8 cellular contexts compared by ENCODE assay signal in the genomic region with DNA sequence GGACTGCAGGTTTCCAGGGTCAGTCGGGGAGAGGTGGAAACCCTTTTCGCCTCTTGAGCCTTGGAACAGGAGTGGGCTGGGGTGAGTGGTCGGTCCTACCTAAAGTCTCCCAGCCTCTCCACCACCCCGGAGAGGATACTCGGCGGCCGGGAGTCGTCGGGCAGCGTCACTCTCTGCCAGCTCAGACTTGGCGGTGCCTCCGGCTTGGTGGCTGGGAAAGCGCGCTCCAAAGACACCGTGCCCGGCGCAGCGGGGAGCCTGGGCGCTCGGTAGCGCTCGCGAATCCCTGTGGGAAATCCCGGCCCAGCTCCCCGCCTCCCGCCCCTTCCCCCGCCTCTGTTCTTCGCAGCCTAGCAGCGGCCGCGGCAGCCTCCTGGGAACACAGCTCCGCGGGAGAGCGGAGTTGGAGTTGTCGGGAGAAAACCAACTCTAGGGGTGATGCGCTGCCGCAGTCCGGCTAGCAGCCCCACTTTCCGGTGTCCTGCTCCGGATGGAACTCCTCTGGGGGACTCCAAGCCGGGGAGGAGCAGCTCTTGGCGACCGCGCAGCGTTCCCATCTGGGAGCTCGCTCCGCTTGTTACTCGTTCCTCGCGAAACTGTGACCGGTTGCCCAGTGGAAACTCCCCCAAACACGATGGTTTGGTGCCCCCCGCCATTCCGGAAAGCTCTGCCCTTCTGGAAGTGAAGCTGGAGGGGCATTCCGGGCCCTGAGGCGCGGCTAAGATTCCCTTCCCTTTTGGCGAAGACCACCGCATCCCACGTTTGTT. TPM values are rescaled to one million over a fixed set of nuclear protein-coding genes. Genes with fewer than 3 reads are reported as not detected.
DNase-seq lines count a peak whose midpoint lies in the region; ATAC-seq, FAIRE-seq and TF ChIP-seq lines count a peak whose summit lies in the region.

No MANE protein-coding gene starts in this region.

- in situ Hi-C loops in KBM-7 (cut with MboI; ENCODE audit: low pct_unique_long_range_greater_than_20kb, low sequenced_read_pairs), result no loop called here

- H2BK120ac ChIP-seq in H1 (replicated peaks; ENCODE audit: low read depth, low read length), result no peak overlapping the region

- no peak overlapping the region for H3K14ac ChIP-seq in H1 (ENCODE audit: insufficient read length)

- no peak for TF ChIP-seq RAD21 in H1 (IDR thresholded peaks at IDR 0.05 in 1 of 2, conservative IDR thresholded peaks at IDR 0.05 in 1 of 2; ENCODE audit: low read depth in 2 of 2, low read length in 2 of 2)

- CTCF ChIA-PET in H1 (lab: Charles Lee; ENCODE audit: partially characterized antibody), result interaction anchor here (0.6 to 9.0 kb wide), 18 partner anchors 10 to 708 kb away, joined by 3 to 84 read pairs (median 6); no protein-coding TSS in a partner anchor

- TF ChIP-seq EP300 in H1 (IDR thresholded peaks at IDR 0.05; ENCODE audit: borderline replicate concordance in 1 of 2, low read depth in 2 of 2, low read length in 2 of 2), result no peak

- no peaks in the 10 kb centered on the region for H3K9me3 ChIP-seq in H1 (ENCODE audit: insufficient read depth in 2 of 2, low read depth in 1 of 2, low read length in 1 of 2)

- no peak overlapping the region for H2BK20ac ChIP-seq in H1 (ENCODE audit: low read length)

- H4K91ac ChIP-seq in H1 (replicated peaks; ENCODE audit: insufficient read length, low read length), result no peak overlapping the region

- H3K79me2 ChIP-seq in H1 (ENCODE audit: control insufficient read depth in 1 of 2, insufficient read depth in 2 of 2, low read length in 2 of 2), result no peaks in the 10 kb centered on the region

- H2BK15ac ChIP-seq in H1 (ENCODE audit: low read length), result no peak overlapping the region

- H2BK12ac ChIP-seq in H1 (ENCODE audit: low read depth, low read length), result 0 out of 2 replicates have a peak overlapping the region, but pooled peaks have one; percentile 77

- peak overlapping the region; percentile 46 to 73 (median 67) for H3K4me3 ChIP-seq in H1 (ENCODE audit: extremely low read depth in 1 of 4, insufficient read depth in 2 of 4, low read depth in 3 of 4, low read length in 4 of 4)

- H3K27me3 ChIP-seq in H1 (replicated peaks in 1 of 4; ENCODE audit: control insufficient read depth in 3 of 4, extremely low read depth in 1 of 4, insufficient read depth in 3 of 4, low read length in 3 of 4), result peaks cover 14 to 42% (median 33%) of the 10 kb centered on the region in 4 experiments

- no peak overlapping the region for H3K4ac ChIP-seq in H1 (replicated peaks; ENCODE audit: insufficient read length, low read depth, low read length)

- H4K8ac ChIP-seq in H1 (ENCODE audit: extremely low read depth, insufficient read depth, low read length), result peak overlapping the region; percentile 71; the same call in 1 of the 2 replicates

- H3K79me1 ChIP-seq in H1 (ENCODE audit: low read depth, low read length), result no peaks in the 10 kb centered on the region; the same call in 1 of the 2 replicates

- H4K20me1 ChIP-seq in H1 (replicated peaks in 1 of 2; ENCODE audit: control insufficient read depth in 1 of 2, insufficient read depth in 2 of 2, low read length in 2 of 2), result peaks cover 1 to 2% of the 10 kb centered on the region in 2 experiments

- H2AFZ ChIP-seq in H1 (ENCODE audit: low read length), result peak overlapping the region; percentile 74; the same call in 1 of the 2 replicates

- no peak for FAIRE-seq in H1 (lab: Jason Lieb, UNC)

- peak overlapping the region; percentile 85 to 99 for H3K4me2 ChIP-seq in H1 (ENCODE audit: insufficient read depth in 1 of 2, low read depth in 2 of 2, low read length in 2 of 2)

- no peak overlapping the region for H3K23ac ChIP-seq in H1 (ENCODE audit: insufficient read length)

- H4K5ac ChIP-seq in H1 (ENCODE audit: insufficient read length, low read depth, low read length), result no peak overlapping the region

- WGBS in H1 (ENCODE audit: extremely low coverage in 1 of 2, insufficient coverage in 1 of 2, insufficient read length in 1 of 2, insufficient replicate concordance in 2 of 2, low coverage in 1 of 2, low lambda C conversion rate in 2 of 2, missing lambda C conversion rate in 1 of 2), 2 experiments, result 2% methylated on average over 45 of the region's 60 CpGs; no CpG with 5 or more reads in 1 of the 2 experiments

- H2AK5ac ChIP-seq in H1 (ENCODE audit: low read depth, low read length), result no peak overlapping the region

- H3K9ac ChIP-seq in H1 (replicated peaks in 1 of 4; ENCODE audit: extremely low read depth in 1 of 4, low read depth in 3 of 4, low read length in 3 of 4), result peak overlapping the region in 3 of 4 experiments; percentile 21 to 49 (median 35); a peak in 5 of 7 replicates

- peaks cover 3 to 17% (median 12%) of the 10 kb centered on the region in 4 experiments; a peak in 6 of 7 replicates for H3K4me1 ChIP-seq in H1 (replicated peaks in 1 of 4; ENCODE audit: control insufficient read depth in 3 of 4, insufficient read depth in 4 of 4, low read length in 3 of 4)

- POLR2A ChIA-PET in H1 (lab: Charles Lee; ENCODE audit: partially characterized antibody), result interaction anchor here (0.6 to 2.1 kb wide), 3 partner anchors 8 to 14 kb away, joined by 3 to 7 read pairs (median 6); no protein-coding TSS in a partner anchor

- H2BK5ac ChIP-seq in H1 (ENCODE audit: low read depth, low read length), result no peak overlapping the region

- no peaks in the 10 kb centered on the region; a peak in 1 of 8 replicates for H3K36me3 ChIP-seq in H1 (ENCODE audit: control insufficient read depth in 2 of 4, insufficient read depth in 4 of 4, low read length in 3 of 4)

- no peak overlapping the region for H3K27ac ChIP-seq in H1 (ENCODE audit: low read depth, low read length)

- DNase-seq in COR-L47 (lab: John Stamatoyannopoulos, UW) (peak; percentile 81), NCI-H1105 treated with DMSO at 0.1 percent for 48 hours (lab: John Stamatoyannopoulos, UW) (peak; percentile 65), H1 (ENCODE audit: low read depth in 1 of 2, low spot score in 2 of 2) (peak in 1 of 2 experiments; percentile 71), occipital lobe (lab: John Stamatoyannopoulos, UW) (peak; percentile 58), GM20000 (ENCODE audit: low spot score) (no peak), KBM-7 (no peak), SW480 (ENCODE audit: low spot score) (no peak)

- peaks cover 19% of the 10 kb centered on the region; the same call in 1 of the 2 replicates for H3K23me2 ChIP-seq in H1 (ENCODE audit: low read depth, low read length)

- TF ChIP-seq POLR2A in H1 (IDR thresholded peaks at IDR 0.05; ENCODE audit: control extremely low read depth in 1 of 2, low read depth in 2 of 2, low read length in 2 of 2), result no peak

- H3K56ac ChIP-seq in H1 (replicated peaks; ENCODE audit: insufficient read length, low read depth, low read length), result no peak overlapping the region

- ATAC-seq in HG03432 (IDR thresholded peaks at IDR 0.05; ENCODE audit: unreplicated experiment), result no peak

- peak overlapping the region; percentile 48 for H3K18ac ChIP-seq in H1 (ENCODE audit: extremely low read depth, low read length)

- TF ChIP-seq CTCF in H1 (IDR thresholded peaks at IDR 0.05; ENCODE audit: control extremely low read depth in 1 of 3, insufficient read depth in 1 of 3, low read depth in 1 of 3, low read length in 3 of 3) (no peak), GM20000 (IDR thresholded peaks at IDR 0.05; ENCODE audit: extremely low read depth, missing control alignments) (no peak)

TF ChIP-seq in H1, 55 proteins besides CTCF, POLR2A, EP300 and RAD21:
- TF ChIP-seq EZH2 (IDR thresholded peaks at IDR 0.05; ENCODE audit: low read depth, low read length, severe bottlenecking) (peak; percentile 75), CBX5 (IDR thresholded peaks at IDR 0.05; ENCODE audit: low read depth, low read length) (no peak), SUZ12 (IDR thresholded peaks at IDR 0.05; ENCODE audit: low read length) (peak; percentile 68; the same call in 1 of the 2 replicates), CTBP2 (IDR thresholded peaks at IDR 0.05; ENCODE audit: borderline replicate concordance, insufficient read depth, insufficient read length, low read length) (peak; percentile 53), JUND (IDR thresholded peaks at IDR 0.05; ENCODE audit: low read length) (no peak), CHD2 (IDR thresholded peaks at IDR 0.05; ENCODE audit: low read length) (no peak), TAF7 (optimal IDR thresholded peaks at IDR 0.05; ENCODE audit: borderline replicate concordance, low read depth, low read length) (no peak), SP4 (IDR thresholded peaks at IDR 0.05; ENCODE audit: low read length) (no peak)

RNA-seq across cellular contexts. Expression of a gene that starts 1.4 kb away (rescaled TPM):
- total RNA-seq in H1 (2021; fragmentation: NEBNext Ultra II Directional; extraction: Animal tissue kit (Norgen Biotek cat#: 25700)), result 5.9 TPM in 2 replicates
- 3.5 and 5.4 TPM in 2 replicates for polyA plus RNA-seq in H1 (2011; rRNA removed)
- polyA plus RNA-seq in H1 (2011; cell fraction: cytosol; rRNA removed), result 3.2 TPM
- 7.8 TPM for polyA plus RNA-seq in H1 (2011; cell fraction: nucleus; rRNA removed)
- polyA plus RNA-seq in H1 (2012, experiment 1 of 2), result 4.5 to 5.2 TPM (median 4.8 TPM) in 4 replicates
- polyA plus RNA-seq in H1 (2012, experiment 2 of 2), result 1.6 TPM
- polyA plus RNA-seq in H1 (2013, experiment 1 of 2), result 6.0 TPM
- 6.3 TPM for polyA plus RNA-seq in H1 (2013, experiment 2 of 2)
- polyA minus RNA-seq in H1 (2011; rRNA and poly(A)+ RNA removed), result 8.8 and 10.6 TPM in 2 replicates
- 6.4 TPM for polyA minus RNA-seq in H1 (2011; cell fraction: cytosol; rRNA and poly(A)+ RNA removed)
- 39.9 TPM for polyA minus RNA-seq in H1 (2011; cell fraction: nucleus; rRNA and poly(A)+ RNA removed)
- 20.1 TPM for total RNA-seq in occipital lobe

Comparison
In these comparisons a context has a peak if more than half of its experiments do, and no peak if none do; other contexts are left out.
1. DNase-seq: peak in COR-L47 (single experiment), NCI-H1105 treated with DMSO at 0.1 percent for 48 hours (single experiment) and occipital lobe (single experiment); none in GM20000 (single experiment), KBM-7 (single experiment) and SW480 (single experiment).